ENCODE assay signal across 1 cellular context in the genomic region with DNA sequence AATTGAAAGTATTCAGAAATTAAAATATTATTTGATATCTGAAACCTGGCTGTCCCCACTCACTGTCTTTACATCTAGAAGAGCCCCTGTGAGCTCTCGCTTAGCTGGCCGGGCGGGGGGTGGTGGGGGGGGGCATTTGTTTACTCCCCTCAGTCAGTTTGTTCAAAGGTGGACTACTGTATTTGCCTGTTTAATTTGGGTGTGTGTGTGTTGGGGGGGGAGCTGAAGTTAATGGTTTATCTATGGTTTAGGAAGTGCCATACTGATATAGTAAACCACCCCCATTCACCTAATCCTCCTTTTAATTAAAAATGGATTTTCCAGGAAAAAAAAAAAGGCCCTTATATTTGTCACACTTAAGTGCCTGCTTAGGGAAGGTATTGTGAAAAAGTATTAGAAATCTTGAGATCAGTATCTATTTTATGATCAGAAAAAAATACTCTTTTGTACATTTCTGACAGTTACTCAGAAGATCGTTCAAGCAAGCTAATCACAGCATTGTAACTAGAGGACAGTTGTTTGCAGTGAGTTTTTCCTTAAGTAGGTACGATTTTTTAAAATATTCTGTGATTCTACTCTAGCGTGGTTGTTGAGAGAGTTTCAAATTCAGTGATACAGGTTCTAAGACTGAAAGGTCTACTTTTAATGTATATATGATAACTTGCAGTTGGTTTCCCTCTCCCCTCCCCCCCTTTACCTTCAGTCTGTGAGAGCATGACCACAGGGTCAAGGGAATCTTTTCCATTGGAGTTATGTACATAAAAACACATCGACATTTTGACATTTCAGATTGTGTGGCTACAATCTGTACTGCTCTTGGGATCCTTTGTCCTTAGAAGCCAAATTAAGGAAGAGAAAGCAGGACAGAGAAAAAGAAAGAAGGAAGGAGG.
TF ChIP-seq lines count a peak whose summit lies in the region.

No MANE protein-coding gene starts in this region.

TF ChIP-seq in HepG2, 621 proteins besides CTCF, POLR2A, EP300 and RAD21 (continued from another document and continues in another):
- TF ChIP-seq, protein P1, sequence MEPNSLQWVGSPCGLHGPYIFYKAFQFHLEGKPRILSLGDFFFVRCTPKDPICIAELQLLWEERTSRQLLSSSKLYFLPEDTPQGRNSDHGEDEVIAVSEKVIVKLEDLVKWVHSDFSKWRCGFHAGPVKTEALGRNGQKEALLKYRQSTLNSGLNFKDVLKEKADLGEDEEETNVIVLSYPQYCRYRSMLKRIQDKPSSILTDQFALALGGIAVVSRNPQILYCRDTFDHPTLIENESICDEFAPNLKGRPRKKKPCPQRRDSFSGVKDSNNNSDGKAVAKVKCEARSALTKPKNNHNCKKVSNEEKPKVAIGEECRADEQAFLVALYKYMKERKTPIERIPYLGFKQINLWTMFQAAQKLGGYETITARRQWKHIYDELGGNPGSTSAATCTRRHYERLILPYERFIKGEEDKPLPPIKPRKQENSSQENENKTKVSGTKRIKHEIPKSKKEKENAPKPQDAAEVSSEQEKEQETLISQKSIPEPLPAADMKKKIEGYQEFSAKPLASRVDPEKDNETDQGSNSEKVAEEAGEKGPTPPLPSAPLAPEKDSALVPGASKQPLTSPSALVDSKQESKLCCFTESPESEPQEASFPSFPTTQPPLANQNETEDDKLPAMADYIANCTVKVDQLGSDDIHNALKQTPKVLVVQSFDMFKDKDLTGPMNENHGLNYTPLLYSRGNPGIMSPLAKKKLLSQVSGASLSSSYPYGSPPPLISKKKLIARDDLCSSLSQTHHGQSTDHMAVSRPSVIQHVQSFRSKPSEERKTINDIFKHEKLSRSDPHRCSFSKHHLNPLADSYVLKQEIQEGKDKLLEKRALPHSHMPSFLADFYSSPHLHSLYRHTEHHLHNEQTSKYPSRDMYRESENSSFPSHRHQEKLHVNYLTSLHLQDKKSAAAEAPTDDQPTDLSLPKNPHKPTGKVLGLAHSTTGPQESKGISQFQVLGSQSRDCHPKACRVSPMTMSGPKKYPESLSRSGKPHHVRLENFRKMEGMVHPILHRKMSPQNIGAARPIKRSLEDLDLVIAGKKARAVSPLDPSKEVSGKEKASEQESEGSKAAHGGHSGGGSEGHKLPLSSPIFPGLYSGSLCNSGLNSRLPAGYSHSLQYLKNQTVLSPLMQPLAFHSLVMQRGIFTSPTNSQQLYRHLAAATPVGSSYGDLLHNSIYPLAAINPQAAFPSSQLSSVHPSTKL (CRISPR knock-in tag; IDR thresholded peaks at IDR 0.05): peak; percentile 67; the same call in 1 of the 2 replicates
- no peak for TF ChIP-seq ZMAT3 (CRISPR knock-in tag; conservative IDR thresholded peaks at IDR 0.05)
- no peak for TF ChIP-seq ZNF564 (CRISPR knock-in tag; IDR thresholded peaks at IDR 0.05)
- no peak for TF ChIP-seq PAX8 (CRISPR knock-in tag; IDR thresholded peaks at IDR 0.05; ENCODE audit: borderline replicate concordance)
- no peak for TF ChIP-seq RELA (CRISPR knock-in tag; IDR thresholded peaks at IDR 0.05)
- no peak for TF ChIP-seq ONECUT2 (CRISPR knock-in tag; IDR thresholded peaks at IDR 0.05)
- no peak for TF ChIP-seq ELK4 (CRISPR knock-in tag; IDR thresholded peaks at IDR 0.05; ENCODE audit: borderline replicate concordance)
- TF ChIP-seq RXRB (CRISPR knock-in tag; IDR thresholded peaks at IDR 0.05; ENCODE audit: borderline replicate concordance): peak; percentile 71
- TF ChIP-seq ZBTB49 (CRISPR knock-in tag; IDR thresholded peaks at IDR 0.05; ENCODE audit: borderline replicate concordance): no peak
- TF ChIP-seq, protein P2, sequence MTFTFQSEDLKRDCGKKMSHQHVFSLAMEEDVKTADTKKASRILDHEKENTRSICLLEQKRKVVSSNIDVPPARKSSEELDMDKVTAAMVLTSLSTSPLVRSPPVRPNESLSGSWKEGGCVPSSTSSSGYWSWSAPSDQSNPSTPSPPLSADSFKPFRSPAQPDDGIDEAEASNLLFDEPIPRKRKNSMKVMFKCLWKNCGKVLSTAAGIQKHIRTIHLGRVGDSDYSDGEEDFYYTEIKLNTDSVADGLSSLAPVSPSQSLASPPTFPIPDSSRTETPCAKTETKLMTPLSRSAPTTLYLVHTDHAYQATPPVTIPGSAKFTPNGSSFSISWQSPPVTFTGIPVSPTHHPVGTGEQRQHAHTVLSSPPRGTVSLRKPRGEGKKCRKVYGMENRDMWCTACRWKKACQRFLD (CRISPR knock-in tag; IDR thresholded peaks at IDR 0.05; ENCODE audit: borderline replicate concordance): no peak
- no peak for TF ChIP-seq NFE2L2 (IDR thresholded peaks at IDR 0.05; ENCODE audit: low read length)
- TF ChIP-seq, protein P3, sequence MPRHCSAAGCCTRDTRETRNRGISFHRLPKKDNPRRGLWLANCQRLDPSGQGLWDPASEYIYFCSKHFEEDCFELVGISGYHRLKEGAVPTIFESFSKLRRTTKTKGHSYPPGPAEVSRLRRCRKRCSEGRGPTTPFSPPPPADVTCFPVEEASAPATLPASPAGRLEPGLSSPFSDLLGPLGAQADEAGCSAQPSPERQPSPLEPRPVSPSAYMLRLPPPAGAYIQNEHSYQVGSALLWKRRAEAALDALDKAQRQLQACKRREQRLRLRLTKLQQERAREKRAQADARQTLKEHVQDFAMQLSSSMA (CRISPR knock-in tag; IDR thresholded peaks at IDR 0.05): no peak
- TF ChIP-seq SALL1 (CRISPR knock-in tag; IDR thresholded peaks at IDR 0.05): peak; percentile 36; the same call in 1 of the 2 replicates
- TF ChIP-seq ZNF274 (CRISPR knock-in tag; IDR thresholded peaks at IDR 0.05): no peak
- TF ChIP-seq SP1 (IDR thresholded peaks at IDR 0.05): no peak
- TF ChIP-seq SP1 (CRISPR knock-in tag; IDR thresholded peaks at IDR 0.05): no peak
- no peak for TF ChIP-seq ISL2 (CRISPR knock-in tag; IDR thresholded peaks at IDR 0.05)
- peak; percentile 76; the same call in 1 of the 2 replicates for TF ChIP-seq SNAI1 (CRISPR knock-in tag; IDR thresholded peaks at IDR 0.05; ENCODE audit: borderline replicate concordance)
- TF ChIP-seq, protein P4, sequence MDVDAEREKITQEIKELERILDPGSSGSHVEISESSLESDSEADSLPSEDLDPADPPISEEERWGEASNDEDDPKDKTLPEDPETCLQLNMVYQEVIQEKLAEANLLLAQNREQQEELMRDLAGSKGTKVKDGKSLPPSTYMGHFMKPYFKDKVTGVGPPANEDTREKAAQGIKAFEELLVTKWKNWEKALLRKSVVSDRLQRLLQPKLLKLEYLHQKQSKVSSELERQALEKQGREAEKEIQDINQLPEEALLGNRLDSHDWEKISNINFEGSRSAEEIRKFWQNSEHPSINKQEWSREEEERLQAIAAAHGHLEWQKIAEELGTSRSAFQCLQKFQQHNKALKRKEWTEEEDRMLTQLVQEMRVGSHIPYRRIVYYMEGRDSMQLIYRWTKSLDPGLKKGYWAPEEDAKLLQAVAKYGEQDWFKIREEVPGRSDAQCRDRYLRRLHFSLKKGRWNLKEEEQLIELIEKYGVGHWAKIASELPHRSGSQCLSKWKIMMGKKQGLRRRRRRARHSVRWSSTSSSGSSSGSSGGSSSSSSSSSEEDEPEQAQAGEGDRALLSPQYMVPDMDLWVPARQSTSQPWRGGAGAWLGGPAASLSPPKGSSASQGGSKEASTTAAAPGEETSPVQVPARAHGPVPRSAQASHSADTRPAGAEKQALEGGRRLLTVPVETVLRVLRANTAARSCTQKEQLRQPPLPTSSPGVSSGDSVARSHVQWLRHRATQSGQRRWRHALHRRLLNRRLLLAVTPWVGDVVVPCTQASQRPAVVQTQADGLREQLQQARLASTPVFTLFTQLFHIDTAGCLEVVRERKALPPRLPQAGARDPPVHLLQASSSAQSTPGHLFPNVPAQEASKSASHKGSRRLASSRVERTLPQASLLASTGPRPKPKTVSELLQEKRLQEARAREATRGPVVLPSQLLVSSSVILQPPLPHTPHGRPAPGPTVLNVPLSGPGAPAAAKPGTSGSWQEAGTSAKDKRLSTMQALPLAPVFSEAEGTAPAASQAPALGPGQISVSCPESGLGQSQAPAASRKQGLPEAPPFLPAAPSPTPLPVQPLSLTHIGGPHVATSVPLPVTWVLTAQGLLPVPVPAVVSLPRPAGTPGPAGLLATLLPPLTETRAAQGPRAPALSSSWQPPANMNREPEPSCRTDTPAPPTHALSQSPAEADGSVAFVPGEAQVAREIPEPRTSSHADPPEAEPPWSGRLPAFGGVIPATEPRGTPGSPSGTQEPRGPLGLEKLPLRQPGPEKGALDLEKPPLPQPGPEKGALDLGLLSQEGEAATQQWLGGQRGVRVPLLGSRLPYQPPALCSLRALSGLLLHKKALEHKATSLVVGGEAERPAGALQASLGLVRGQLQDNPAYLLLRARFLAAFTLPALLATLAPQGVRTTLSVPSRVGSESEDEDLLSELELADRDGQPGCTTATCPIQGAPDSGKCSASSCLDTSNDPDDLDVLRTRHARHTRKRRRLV (CRISPR knock-in tag; IDR thresholded peaks at IDR 0.05): no peak
- no peak for TF ChIP-seq SKI (IDR thresholded peaks at IDR 0.05; ENCODE audit: partially characterized antibody)
- TF ChIP-seq ZKSCAN8 (CRISPR knock-in tag; IDR thresholded peaks at IDR 0.05; ENCODE audit: borderline replicate concordance): no peak
- no peak for TF ChIP-seq HOXA9 (CRISPR knock-in tag; IDR thresholded peaks at IDR 0.05; ENCODE audit: borderline replicate concordance)
- peak; percentile 43 for TF ChIP-seq HNF4A (CRISPR knock-in tag; IDR thresholded peaks at IDR 0.05)
- peak; percentile 32; the same call in 1 of the 2 replicates for TF ChIP-seq ARID4A (CRISPR knock-in tag; IDR thresholded peaks at IDR 0.05; ENCODE audit: borderline replicate concordance)
- no peak for TF ChIP-seq KDM4B (CRISPR knock-in tag; IDR thresholded peaks at IDR 0.05)
- peak; percentile 77 for TF ChIP-seq ASH2L (IDR thresholded peaks at IDR 0.05; ENCODE audit: insufficient read length, low read depth, low read length)
- no peak for TF ChIP-seq ZNF614 (CRISPR knock-in tag; IDR thresholded peaks at IDR 0.05; ENCODE audit: borderline replicate concordance)
- TF ChIP-seq PPARG (CRISPR knock-in tag; conservative IDR thresholded peaks at IDR 0.05): no peak
- no peak for TF ChIP-seq CREB1 (IDR thresholded peaks at IDR 0.05)
- peak; percentile 26; the same call in 1 of the 2 replicates for TF ChIP-seq CREB1 (CRISPR knock-in tag; IDR thresholded peaks at IDR 0.05)
- TF ChIP-seq ZNF598 (CRISPR knock-in tag; IDR thresholded peaks at IDR 0.05; ENCODE audit: borderline replicate concordance): no peak
- peak; percentile 55; the same call in 1 of the 2 replicates for TF ChIP-seq MIXL1 (CRISPR knock-in tag; IDR thresholded peaks at IDR 0.05)
- TF ChIP-seq SIX4 (CRISPR knock-in tag; IDR thresholded peaks at IDR 0.05): no peak
- TF ChIP-seq ZNF644 (CRISPR knock-in tag; IDR thresholded peaks at IDR 0.05; ENCODE audit: low read depth): 0 out of 2 replicates have a peak, but pooled peaks have one; percentile 41
- no peak; the same call in 1 of the 2 replicates for TF ChIP-seq ZMYM4 (CRISPR knock-in tag; IDR thresholded peaks at IDR 0.05)
- no peak for TF ChIP-seq ZNF670 (CRISPR knock-in tag; IDR thresholded peaks at IDR 0.05; ENCODE audit: borderline replicate concordance)
- TF ChIP-seq ZNF34 (CRISPR knock-in tag; IDR thresholded peaks at IDR 0.05; ENCODE audit: borderline replicate concordance): no peak
- no peak for TF ChIP-seq ZNF546 (CRISPR knock-in tag; conservative IDR thresholded peaks at IDR 0.05)
- TF ChIP-seq CCAR2 (optimal IDR thresholded peaks at IDR 0.05; ENCODE audit: low read depth, low read length): no peak
- TF ChIP-seq ZFP37 (CRISPR knock-in tag; IDR thresholded peaks at IDR 0.05; ENCODE audit: borderline replicate concordance): no peak
- TF ChIP-seq PHF21A (CRISPR knock-in tag; IDR thresholded peaks at IDR 0.05): peak; percentile 57
- TF ChIP-seq ZBTB7B (CRISPR knock-in tag; IDR thresholded peaks at IDR 0.05): no peak
- no peak for TF ChIP-seq NFYB (CRISPR knock-in tag; IDR thresholded peaks at IDR 0.05)
